ENCODE assay signal across 1 cellular context in the genomic region with DNA sequence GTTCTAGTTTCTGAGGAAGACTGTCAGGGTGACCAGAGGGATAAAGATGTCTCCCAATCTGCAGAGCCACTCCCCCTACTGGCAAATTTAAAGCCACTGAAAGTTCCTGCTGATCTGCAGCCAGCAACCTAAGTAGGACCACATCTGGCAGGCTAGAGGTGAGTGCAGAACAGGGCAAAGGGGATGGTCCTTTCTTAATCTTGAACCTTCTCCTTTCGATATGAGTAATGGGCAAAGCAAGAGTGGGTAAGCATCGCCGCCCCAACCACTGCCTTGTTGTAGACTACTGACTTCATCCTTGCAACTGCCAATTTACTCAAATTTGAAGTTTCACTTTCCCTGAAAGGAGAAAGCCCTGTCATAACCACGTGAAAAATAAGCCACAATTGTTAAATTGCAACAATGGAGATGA.
TF ChIP-seq lines count a peak whose summit lies in the region.

No MANE protein-coding gene starts in this region.

TF ChIP-seq in GM12878, 131 proteins besides CTCF, POLR2A, EP300 and RAD21 (continued from another document and continues in another):
- TF ChIP-seq, protein P1, sequence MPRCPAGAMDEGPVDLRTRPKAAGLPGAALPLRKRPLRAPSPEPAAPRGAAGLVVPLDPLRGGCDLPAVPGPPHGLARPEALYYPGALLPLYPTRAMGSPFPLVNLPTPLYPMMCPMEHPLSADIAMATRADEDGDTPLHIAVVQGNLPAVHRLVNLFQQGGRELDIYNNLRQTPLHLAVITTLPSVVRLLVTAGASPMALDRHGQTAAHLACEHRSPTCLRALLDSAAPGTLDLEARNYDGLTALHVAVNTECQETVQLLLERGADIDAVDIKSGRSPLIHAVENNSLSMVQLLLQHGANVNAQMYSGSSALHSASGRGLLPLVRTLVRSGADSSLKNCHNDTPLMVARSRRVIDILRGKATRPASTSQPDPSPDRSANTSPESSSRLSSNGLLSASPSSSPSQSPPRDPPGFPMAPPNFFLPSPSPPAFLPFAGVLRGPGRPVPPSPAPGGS (IDR thresholded peaks at IDR 0.05; ENCODE audit: borderline replicate concordance, insufficient read depth, low read depth, low read length, poor library complexity, severe bottlenecking): peak; percentile 92
- TF ChIP-seq FOXK2 (IDR thresholded peaks at IDR 0.05): peak; percentile 68
- peak; percentile 67; the same call in 1 of the 2 replicates for TF ChIP-seq CBFB (IDR thresholded peaks at IDR 0.05; ENCODE audit: low read depth)
- TF ChIP-seq, protein P2, sequence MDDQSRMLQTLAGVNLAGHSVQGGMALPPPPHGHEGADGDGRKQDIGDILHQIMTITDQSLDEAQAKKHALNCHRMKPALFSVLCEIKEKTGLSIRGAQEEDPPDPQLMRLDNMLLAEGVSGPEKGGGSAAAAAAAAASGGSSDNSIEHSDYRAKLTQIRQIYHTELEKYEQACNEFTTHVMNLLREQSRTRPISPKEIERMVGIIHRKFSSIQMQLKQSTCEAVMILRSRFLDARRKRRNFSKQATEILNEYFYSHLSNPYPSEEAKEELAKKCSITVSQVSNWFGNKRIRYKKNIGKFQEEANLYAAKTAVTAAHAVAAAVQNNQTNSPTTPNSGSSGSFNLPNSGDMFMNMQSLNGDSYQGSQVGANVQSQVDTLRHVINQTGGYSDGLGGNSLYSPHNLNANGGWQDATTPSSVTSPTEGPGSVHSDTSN (IDR thresholded peaks at IDR 0.05; ENCODE audit: insufficient replicate concordance, low read depth, low read length): no peak
- 0 out of 2 replicates have a peak, but pooled peaks have one; percentile 58 for TF ChIP-seq ZNF24 (IDR thresholded peaks at IDR 0.05)
- TF ChIP-seq NR2C1 (IDR thresholded peaks at IDR 0.05): peak; percentile 59
- TF ChIP-seq NR2F1 (conservative IDR thresholded peaks at IDR 0.05): peak; percentile 97
- TF ChIP-seq MYB (IDR thresholded peaks at IDR 0.05; ENCODE audit: borderline replicate concordance, low read depth, low read length): peak; percentile 56; the same call in 1 of the 2 replicates
- TF ChIP-seq SPI1 (IDR thresholded peaks at IDR 0.05; ENCODE audit: borderline replicate concordance, insufficient read depth, low read depth, low read length): no peak
- peak; percentile 85 for TF ChIP-seq PML (IDR thresholded peaks at IDR 0.05; ENCODE audit: low read length)
- TF ChIP-seq, protein P3, sequence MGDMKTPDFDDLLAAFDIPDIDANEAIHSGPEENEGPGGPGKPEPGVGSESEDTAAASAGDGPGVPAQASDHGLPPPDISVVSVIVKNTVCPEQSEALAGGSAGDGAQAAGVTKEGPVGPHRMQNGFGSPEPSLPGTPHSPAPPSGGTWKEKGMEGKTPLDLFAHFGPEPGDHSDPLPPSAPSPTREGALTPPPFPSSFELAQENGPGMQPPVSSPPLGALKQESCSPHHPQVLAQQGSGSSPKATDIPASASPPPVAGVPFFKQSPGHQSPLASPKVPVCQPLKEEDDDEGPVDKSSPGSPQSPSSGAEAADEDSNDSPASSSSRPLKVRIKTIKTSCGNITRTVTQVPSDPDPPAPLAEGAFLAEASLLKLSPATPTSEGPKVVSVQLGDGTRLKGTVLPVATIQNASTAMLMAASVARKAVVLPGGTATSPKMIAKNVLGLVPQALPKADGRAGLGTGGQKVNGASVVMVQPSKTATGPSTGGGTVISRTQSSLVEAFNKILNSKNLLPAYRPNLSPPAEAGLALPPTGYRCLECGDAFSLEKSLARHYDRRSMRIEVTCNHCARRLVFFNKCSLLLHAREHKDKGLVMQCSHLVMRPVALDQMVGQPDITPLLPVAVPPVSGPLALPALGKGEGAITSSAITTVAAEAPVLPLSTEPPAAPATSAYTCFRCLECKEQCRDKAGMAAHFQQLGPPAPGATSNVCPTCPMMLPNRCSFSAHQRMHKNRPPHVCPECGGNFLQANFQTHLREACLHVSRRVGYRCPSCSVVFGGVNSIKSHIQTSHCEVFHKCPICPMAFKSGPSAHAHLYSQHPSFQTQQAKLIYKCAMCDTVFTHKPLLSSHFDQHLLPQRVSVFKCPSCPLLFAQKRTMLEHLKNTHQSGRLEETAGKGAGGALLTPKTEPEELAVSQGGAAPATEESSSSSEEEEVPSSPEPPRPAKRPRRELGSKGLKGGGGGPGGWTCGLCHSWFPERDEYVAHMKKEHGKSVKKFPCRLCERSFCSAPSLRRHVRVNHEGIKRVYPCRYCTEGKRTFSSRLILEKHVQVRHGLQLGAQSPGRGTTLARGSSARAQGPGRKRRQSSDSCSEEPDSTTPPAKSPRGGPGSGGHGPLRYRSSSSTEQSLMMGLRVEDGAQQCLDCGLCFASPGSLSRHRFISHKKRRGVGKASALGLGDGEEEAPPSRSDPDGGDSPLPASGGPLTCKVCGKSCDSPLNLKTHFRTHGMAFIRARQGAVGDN (IDR thresholded peaks at IDR 0.05): 0 out of 2 replicates have a peak, but pooled peaks have one; percentile 34
- peak; percentile 98 for TF ChIP-seq EED (IDR thresholded peaks at IDR 0.05; ENCODE audit: low read depth)
- peak; percentile 44; the same call in 1 of the 2 replicates for TF ChIP-seq SREBF1 (IDR thresholded peaks at IDR 0.05; ENCODE audit: low read length)
- peak; percentile 71; the same call in 2 of the 3 replicates for TF ChIP-seq POU2F2 (IDR thresholded peaks at IDR 0.05; ENCODE audit: borderline replicate concordance, low read depth, low read length)
- peak; percentile 99 for TF ChIP-seq MTA3 (IDR thresholded peaks at IDR 0.05; ENCODE audit: borderline replicate concordance, low read length)
- TF ChIP-seq KAT2A (conservative IDR thresholded peaks at IDR 0.05; ENCODE audit: control insufficient read depth, low read depth, low read length): no peak
- no peak for TF ChIP-seq NRF1 (conservative IDR thresholded peaks at IDR 0.05; ENCODE audit: low read depth, low read length)
- no peak for TF ChIP-seq SIX5 (IDR thresholded peaks at IDR 0.05; ENCODE audit: low read depth, low read length, severe bottlenecking)
- TF ChIP-seq, protein P4, sequence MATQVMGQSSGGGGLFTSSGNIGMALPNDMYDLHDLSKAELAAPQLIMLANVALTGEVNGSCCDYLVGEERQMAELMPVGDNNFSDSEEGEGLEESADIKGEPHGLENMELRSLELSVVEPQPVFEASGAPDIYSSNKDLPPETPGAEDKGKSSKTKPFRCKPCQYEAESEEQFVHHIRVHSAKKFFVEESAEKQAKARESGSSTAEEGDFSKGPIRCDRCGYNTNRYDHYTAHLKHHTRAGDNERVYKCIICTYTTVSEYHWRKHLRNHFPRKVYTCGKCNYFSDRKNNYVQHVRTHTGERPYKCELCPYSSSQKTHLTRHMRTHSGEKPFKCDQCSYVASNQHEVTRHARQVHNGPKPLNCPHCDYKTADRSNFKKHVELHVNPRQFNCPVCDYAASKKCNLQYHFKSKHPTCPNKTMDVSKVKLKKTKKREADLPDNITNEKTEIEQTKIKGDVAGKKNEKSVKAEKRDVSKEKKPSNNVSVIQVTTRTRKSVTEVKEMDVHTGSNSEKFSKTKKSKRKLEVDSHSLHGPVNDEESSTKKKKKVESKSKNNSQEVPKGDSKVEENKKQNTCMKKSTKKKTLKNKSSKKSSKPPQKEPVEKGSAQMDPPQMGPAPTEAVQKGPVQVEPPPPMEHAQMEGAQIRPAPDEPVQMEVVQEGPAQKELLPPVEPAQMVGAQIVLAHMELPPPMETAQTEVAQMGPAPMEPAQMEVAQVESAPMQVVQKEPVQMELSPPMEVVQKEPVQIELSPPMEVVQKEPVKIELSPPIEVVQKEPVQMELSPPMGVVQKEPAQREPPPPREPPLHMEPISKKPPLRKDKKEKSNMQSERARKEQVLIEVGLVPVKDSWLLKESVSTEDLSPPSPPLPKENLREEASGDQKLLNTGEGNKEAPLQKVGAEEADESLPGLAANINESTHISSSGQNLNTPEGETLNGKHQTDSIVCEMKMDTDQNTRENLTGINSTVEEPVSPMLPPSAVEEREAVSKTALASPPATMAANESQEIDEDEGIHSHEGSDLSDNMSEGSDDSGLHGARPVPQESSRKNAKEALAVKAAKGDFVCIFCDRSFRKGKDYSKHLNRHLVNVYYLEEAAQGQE (IDR thresholded peaks at IDR 0.05; ENCODE audit: low read depth, low read length): no peak
- TF ChIP-seq ZZZ3 (IDR thresholded peaks at IDR 0.05; ENCODE audit: control insufficient read depth, insufficient read length, low read depth): no peak
- TF ChIP-seq NFIC (IDR thresholded peaks at IDR 0.05; ENCODE audit: low read depth, low read length): peak; percentile 98
- TF ChIP-seq, protein P5, sequence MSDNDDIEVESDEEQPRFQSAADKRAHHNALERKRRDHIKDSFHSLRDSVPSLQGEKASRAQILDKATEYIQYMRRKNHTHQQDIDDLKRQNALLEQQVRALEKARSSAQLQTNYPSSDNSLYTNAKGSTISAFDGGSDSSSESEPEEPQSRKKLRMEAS (IDR thresholded peaks at IDR 0.05; ENCODE audit: low read depth, low read length): no peak
- peak; percentile 85; the same call in 1 of the 2 replicates for TF ChIP-seq MEF2A (IDR thresholded peaks at IDR 0.05; ENCODE audit: insufficient read depth, low read depth, low read length)
- no peak for TF ChIP-seq PAX8 (IDR thresholded peaks at IDR 0.05)
- TF ChIP-seq, protein P6, sequence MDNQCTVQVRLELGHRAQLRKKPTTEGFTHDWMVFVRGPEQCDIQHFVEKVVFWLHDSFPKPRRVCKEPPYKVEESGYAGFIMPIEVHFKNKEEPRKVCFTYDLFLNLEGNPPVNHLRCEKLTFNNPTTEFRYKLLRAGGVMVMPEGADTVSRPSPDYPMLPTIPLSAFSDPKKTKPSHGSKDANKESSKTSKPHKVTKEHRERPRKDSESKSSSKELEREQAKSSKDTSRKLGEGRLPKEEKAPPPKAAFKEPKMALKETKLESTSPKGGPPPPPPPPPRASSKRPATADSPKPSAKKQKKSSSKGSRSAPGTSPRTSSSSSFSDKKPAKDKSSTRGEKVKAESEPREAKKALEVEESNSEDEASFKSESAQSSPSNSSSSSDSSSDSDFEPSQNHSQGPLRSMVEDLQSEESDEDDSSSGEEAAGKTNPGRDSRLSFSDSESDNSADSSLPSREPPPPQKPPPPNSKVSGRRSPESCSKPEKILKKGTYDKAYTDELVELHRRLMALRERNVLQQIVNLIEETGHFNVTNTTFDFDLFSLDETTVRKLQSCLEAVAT (IDR thresholded peaks at IDR 0.05): peak; percentile 88
- TF ChIP-seq SRF (IDR thresholded peaks at IDR 0.05; ENCODE audit: low read depth in 2 of 2, low read length in 2 of 2): peak in 1 of 2 experiments; percentile 76; a peak in 2 of 4 replicates
- peak; percentile 86 for TF ChIP-seq BMI1 (IDR thresholded peaks at IDR 0.05; ENCODE audit: borderline replicate concordance)
- no peak for TF ChIP-seq HDAC2 (IDR thresholded peaks at IDR 0.05)
- TF ChIP-seq NBN (IDR thresholded peaks at IDR 0.05): peak; percentile 97
- no peak for TF ChIP-seq LARP7 (IDR thresholded peaks at IDR 0.05)
- peak; percentile 91 to 92 for TF ChIP-seq BHLHE40 (IDR thresholded peaks at IDR 0.05; ENCODE audit: borderline replicate concordance in 1 of 2, low read depth in 2 of 2, low read length in 1 of 2)
- TF ChIP-seq GABPA (IDR thresholded peaks at IDR 0.05; ENCODE audit: low read depth): peak; percentile 66; the same call in 1 of the 2 replicates
- TF ChIP-seq, protein P7, sequence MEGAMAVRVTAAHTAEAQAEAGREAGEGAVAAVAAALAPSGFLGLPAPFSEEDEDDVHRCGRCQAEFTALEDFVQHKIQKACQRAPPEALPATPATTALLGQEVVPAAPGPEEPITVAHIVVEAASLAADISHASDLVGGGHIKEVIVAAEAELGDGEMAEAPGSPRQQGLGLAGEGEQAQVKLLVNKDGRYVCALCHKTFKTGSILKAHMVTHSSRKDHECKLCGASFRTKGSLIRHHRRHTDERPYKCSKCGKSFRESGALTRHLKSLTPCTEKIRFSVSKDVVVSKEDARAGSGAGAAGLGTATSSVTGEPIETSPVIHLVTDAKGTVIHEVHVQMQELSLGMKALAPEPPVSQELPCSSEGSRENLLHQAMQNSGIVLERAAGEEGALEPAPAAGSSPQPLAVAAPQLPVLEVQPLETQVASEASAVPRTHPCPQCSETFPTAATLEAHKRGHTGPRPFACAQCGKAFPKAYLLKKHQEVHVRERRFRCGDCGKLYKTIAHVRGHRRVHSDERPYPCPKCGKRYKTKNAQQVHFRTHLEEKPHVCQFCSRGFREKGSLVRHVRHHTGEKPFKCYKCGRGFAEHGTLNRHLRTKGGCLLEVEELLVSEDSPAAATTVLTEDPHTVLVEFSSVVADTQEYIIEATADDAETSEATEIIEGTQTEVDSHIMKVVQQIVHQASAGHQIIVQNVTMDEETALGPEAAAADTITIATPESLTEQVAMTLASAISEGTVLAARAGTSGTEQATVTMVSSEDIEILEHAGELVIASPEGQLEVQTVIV (IDR thresholded peaks at IDR 0.05; ENCODE audit: borderline replicate concordance, partially characterized antibody): no peak
- peak; percentile 96 for TF ChIP-seq BCL11A (IDR thresholded peaks at IDR 0.05; ENCODE audit: low read depth, low read length)
- TF ChIP-seq KDM1A (IDR thresholded peaks at IDR 0.05; ENCODE audit: borderline replicate concordance): no peak
- TF ChIP-seq NFYA (IDR thresholded peaks at IDR 0.05; ENCODE audit: borderline replicate concordance, low read depth, low read length): no peak
- TF ChIP-seq ZNF274 (IDR thresholded peaks at IDR 0.05; ENCODE audit: insufficient read depth, insufficient read length): no peak
- TF ChIP-seq HDGF (IDR thresholded peaks at IDR 0.05): no peak
- peak; percentile 96 for TF ChIP-seq FOXM1 (IDR thresholded peaks at IDR 0.05; ENCODE audit: low read depth, low read length)
- TF ChIP-seq HDAC6 (IDR thresholded peaks at IDR 0.05; ENCODE audit: unreplicated experiment): no peak
- TF ChIP-seq YBX1 (IDR thresholded peaks at IDR 0.05): no peak
- TF ChIP-seq ATF7 (IDR thresholded peaks at IDR 0.05; ENCODE audit: low read depth): peak; percentile 97
- peak; percentile 85 for TF ChIP-seq TBL1XR1 (IDR thresholded peaks at IDR 0.05; ENCODE audit: low read depth, low read length)
- no peak for TF ChIP-seq STAT1 (conservative IDR thresholded peaks at IDR 0.05)
- no peak for TF ChIP-seq WRNIP1 (IDR thresholded peaks at IDR 0.05; ENCODE audit: borderline replicate concordance, low read depth, low read length)
- TF ChIP-seq, protein P8, sequence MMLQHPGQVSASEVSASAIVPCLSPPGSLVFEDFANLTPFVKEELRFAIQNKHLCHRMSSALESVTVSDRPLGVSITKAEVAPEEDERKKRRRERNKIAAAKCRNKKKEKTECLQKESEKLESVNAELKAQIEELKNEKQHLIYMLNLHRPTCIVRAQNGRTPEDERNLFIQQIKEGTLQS (IDR thresholded peaks at IDR 0.05; ENCODE audit: borderline replicate concordance, extremely low read depth, low read depth, low read length): no peak
- TF ChIP-seq BACH1 (IDR thresholded peaks at IDR 0.05; ENCODE audit: borderline replicate concordance): peak; percentile 89
- TF ChIP-seq JUND (IDR thresholded peaks at IDR 0.05; ENCODE audit: low read depth, low read length): peak; percentile 94
- peak in 1 of 2 experiments; percentile 91; a peak in 2 of 4 replicates for TF ChIP-seq CEBPB (IDR thresholded peaks at IDR 0.05; ENCODE audit: borderline replicate concordance in 1 of 2, low read depth in 2 of 2, low read length in 2 of 2)
- no peak for TF ChIP-seq POLR2AphosphoS2 (IDR thresholded peaks at IDR 0.05; ENCODE audit: low read depth, low read length)
- TF ChIP-seq TCF7 (IDR thresholded peaks at IDR 0.05; ENCODE audit: borderline replicate concordance): no peak
- no peak for TF ChIP-seq ZNF622 (IDR thresholded peaks at IDR 0.05)
